ENCODE assay signal across 23 cellular contexts in genomic region chr7:422191-422885, GRCh38.
"Had no signal": no experiment of that assay in that cellular context is flagged by ENCODE, and none has a peak within 500 bp of the region (broad histone marks: within the 10 kb centered on the region; RNA-seq: fewer than 3 reads in every experiment).

No MANE protein-coding gene starts in this region.

- FAIRE-seq: endometrium, frontal cortex, keratinocyte had no signal

- H3K9ac ChIP-seq: parathyroid adenoma had no signal

- H3K27me3 ChIP-seq: neutrophil, tibial artery had no signal

- H3K4me3 ChIP-seq: esophagus squamous epithelium, left lung, lower lobe of right lung, psoas muscle, smooth muscle cell, stomach, tibial artery had no signal

- H3K4me2 ChIP-seq: smooth muscle cell had no signal

- H3K4me3 Mint-ChIP-seq: natural killer cell; stimulated activated effector memory CD8-positive, alpha-beta T cell treated with anti-CD3 and anti-CD28 coated beads, Interleukin-12 subunit alpha, Interleukin-12 subunit beta, amount 100 ng/mL, for 72 hours; type B pancreatic cell had no signal

- ATAC-seq: effector memory CD8-positive, alpha-beta T cell; left lung; lower lobe of right lung; natural killer cell; psoas muscle; right cardiac atrium; stimulated activated effector memory CD8-positive, alpha-beta T cell treated with anti-CD3 and anti-CD28 coated beads, Interleukin-12 subunit alpha, Interleukin-12 subunit beta, amount 100 ng/mL, for 72 hours had no signal

- H2AFZ ChIP-seq: parathyroid adenoma had no signal

- H3K27ac Mint-ChIP-seq: effector memory CD8-positive, alpha-beta T cell; natural killer cell; stimulated activated effector memory CD8-positive, alpha-beta T cell treated with anti-CD3 and anti-CD28 coated beads, Interleukin-12 subunit alpha, Interleukin-12 subunit beta, amount 100 ng/mL, for 72 hours; type B pancreatic cell had no signal

- H3K4me1 ChIP-seq: left lung, lower lobe of right lung, parathyroid adenoma, psoas muscle had no signal

- H3K27ac ChIP-seq: esophagus squamous epithelium, left lung, lower lobe of right lung, neutrophil, parathyroid adenoma, psoas muscle, stomach, tibial artery had no signal

- H3K27me3 Mint-ChIP-seq: effector memory CD8-positive, alpha-beta T cell; type B pancreatic cell had no signal

- H3K4me1 Mint-ChIP-seq: natural killer cell; stimulated activated effector memory CD8-positive, alpha-beta T cell treated with anti-CD3 and anti-CD28 coated beads, Interleukin-12 subunit alpha, Interleukin-12 subunit beta, amount 100 ng/mL, for 72 hours had no signal

- DNase-seq: cortex of kidney; effector memory CD8-positive, alpha-beta T cell; erythroblast; esophagus squamous epithelium; hypothalamus; natural killer cell; stimulated activated CD4-positive, alpha-beta T cell treated with anti-CD3 and anti-CD28 coated beads, Interleukin-2, amount 100 ng/mL, for 24 hours; stimulated activated CD4-positive, alpha-beta T cell treated with anti-CD3 and anti-CD28 coated beads, Interleukin-4, amount 100 ng/mL, for 24 hours; stimulated activated naive CD4-positive, alpha-beta T cell treated with Interleukin-2 at 50 U/mL for 16 hours; stomach; tibial artery had no signal

- H3K9me3 ChIP-seq: neutrophil had no signal

- H3K36me3 Mint-ChIP-seq: natural killer cell; stimulated activated effector memory CD8-positive, alpha-beta T cell treated with anti-CD3 and anti-CD28 coated beads, Interleukin-12 subunit alpha, Interleukin-12 subunit beta, amount 100 ng/mL, for 72 hours; type B pancreatic cell had no signal

- H3K79me2 ChIP-seq: parathyroid adenoma had no signal

- H3K36me3 ChIP-seq: esophagus squamous epithelium, left lung, lower lobe of right lung, neutrophil, stomach, tibial artery had no signal
